Comparison of ENCODE assay signal across 1 cellular context in genomic region chr1:1152431-1152830, GRCh38.
TF ChIP-seq lines count a peak whose summit lies in the region.

No MANE protein-coding gene starts in this region.

TF ChIP-seq in HEK293, 187 proteins besides CTCF, POLR2A, EP300 and RAD21:
- peak; percentile 99; the same call in 1 of the 2 replicates for TF ChIP-seq ZBTB6 (tag by site-specific recombination; IDR thresholded peaks at IDR 0.05)
TF ChIP-seq in HEK293: peak in this region for 1; not testable (repeated sequence) for 186.
